Comparison of ENCODE assay signal across 18 cellular contexts in genomic region chr3:194367992-194368841, GRCh38. TPM values are rescaled to one million over a fixed set of nuclear protein-coding genes. Genes with fewer than 3 reads are reported as not detected.
A peak's percentile ranks its signal among the peaks of the same experiment; 100 is the strongest.
DNase-seq lines count a peak whose midpoint lies in the region; ATAC-seq and TF ChIP-seq lines count a peak whose summit lies in the region.
"Had no signal": no experiment of that assay in that cellular context is flagged by ENCODE, and none has a peak within 500 bp of the region (broad histone marks: within the 10 kb centered on the region; RNA-seq: fewer than 3 reads in every experiment).

No MANE protein-coding gene starts in this region.

- peaks cover 44% of the 10 kb centered on the region for H3K27me3 Mint-ChIP-seq in type B pancreatic cell
- H3K27me3 Mint-ChIP-seq in Caco-2 (ENCODE audit: insufficient read depth, unreplicated experiment): no peaks in the 10 kb centered on the region

- peaks cover 14% of the 10 kb centered on the region for H3K4me1 ChIP-seq in OCI-LY7 (ENCODE audit: insufficient read depth, low read length, poor library complexity, severe bottlenecking)
- peaks cover 8% of the 10 kb centered on the region; the same call in 1 of the 2 replicates for H3K4me1 ChIP-seq in Caco-2
- H3K4me1 ChIP-seq: parathyroid adenoma had no signal

- H3K27ac Mint-ChIP-seq in type B pancreatic cell: no peak overlapping the region
- no peak overlapping the region for H3K27ac Mint-ChIP-seq in Caco-2 (ENCODE audit: unreplicated experiment)
- H3K27ac Mint-ChIP-seq: activated naive CD8-positive, alpha-beta T cell treated with anti-CD3 and anti-CD28 coated beads, Interleukin-2, amount 50 U/mL, for 24 hours had no signal

- intact Hi-C loops in left cardiac atrium (cut with DNase I) (no loop called here), cardiac septum (cut with DNase I) (no loop called here), OCI-LY7 (cut with micrococcal nuclease; ENCODE audit: unreplicated experiment) (no loop called here), Caco-2 (cut with micrococcal nuclease; ENCODE audit: unreplicated experiment) (loop anchor here (5.0 kb wide), 1 partner anchor 34 kb away; no protein-coding TSS in a partner anchor), left colon (cut with DNase I, micrococcal nuclease) (no loop called here)

- H3K27ac ChIP-seq in OCI-LY7 (ENCODE audit: low read depth, low read length, poor library complexity, severe bottlenecking): no peak overlapping the region
- H3K27ac ChIP-seq: parathyroid adenoma had no signal

- no peak overlapping the region for H3K4me3 ChIP-seq in OCI-LY7 (ENCODE audit: low read depth, low read length, poor library complexity, severe bottlenecking)
- no peak overlapping the region for H3K4me3 ChIP-seq in fibroblast of the aortic adventitia (ENCODE audit: low read depth, low read length)
- H3K4me3 ChIP-seq in Caco-2 (ENCODE audit: low read depth, low read length): no peak overlapping the region

- POLR2A ChIA-PET in OCI-LY7 (lab: Charles Lee): no interaction called here
- POLR2A ChIA-PET in Caco-2 (lab: Charles Lee): no interaction called here

- H3K27me3 ChIP-seq in Caco-2 (replicated peaks; ENCODE audit: control insufficient read depth, insufficient read depth, low read length): no peaks in the 10 kb centered on the region

- CTCF ChIA-PET in OCI-LY7 (lab: Charles Lee; ENCODE audit: unreplicated experiment) (no interaction called here), Caco-2 (lab: Charles Lee) (interaction anchor here (1.1 kb wide), 1 partner anchor 11 kb away, joined by 5 read pairs; no protein-coding TSS in a partner anchor)

- no peaks in the 10 kb centered on the region for H4K20me1 ChIP-seq in OCI-LY7 (ENCODE audit: insufficient read depth, low read length)

- H3K4me2 ChIP-seq in OCI-LY7 (ENCODE audit: low read length): no peak overlapping the region

- no peak for DNase-seq in left cardiac atrium
- DNase-seq in cardiac septum (ENCODE audit: low spot score): no peak
- peak; percentile 31 for DNase-seq in OCI-LY7 (ENCODE audit: low spot score)
- peak; percentile 77 for DNase-seq in fibroblast of the aortic adventitia (ENCODE audit: low read depth)
- DNase-seq in type B pancreatic cell (ENCODE audit: extremely low spot score, unreplicated experiment): no peak
- DNase-seq in Caco-2: no peak
- DNase-seq in left colon: no peak
- DNase-seq: activated CD4-positive, alpha-beta T cell treated with anti-CD3 and anti-CD28 coated beads for 4 hours; activated naive CD8-positive, alpha-beta T cell treated with anti-CD3 and anti-CD28 coated beads, Interleukin-2, amount 50 U/mL, for 24 hours; activated T-cell treated with anti-CD3 and anti-CD28 coated beads, Interleukin-2, amount 50 U/mL, for 1 hour; NCI-H1694 treated with DMSO at 0.1 percent for 48 hours; NCI-H526 treated with DMSO at 0.1 percent for 48 hours had no signal

- no peak for TF ChIP-seq CTCF in OCI-LY7 (conservative IDR thresholded peaks at IDR 0.05; ENCODE audit: low read length)
- no peak for TF ChIP-seq CTCF in fibroblast of the aortic adventitia (IDR thresholded peaks at IDR 0.05; ENCODE audit: insufficient read depth, low read length)
- no peak for TF ChIP-seq CTCF in type B pancreatic cell (conservative IDR thresholded peaks at IDR 0.05)
- no peak for TF ChIP-seq CTCF in Caco-2 (IDR thresholded peaks at IDR 0.05; ENCODE audit: insufficient read depth in 1 of 2, low read depth in 1 of 2, low read length in 1 of 2, severe bottlenecking in 1 of 2, unreplicated experiment in 1 of 2)

- no TSS peak for BruUV-seq in OCI-LY7 (replicated peaks; lab: Mats Ljungman, UMichigan)
- BruUV-seq in Caco-2 (replicated peaks; lab: Mats Ljungman, UMichigan): no TSS peak

- H3K4me1 Mint-ChIP-seq in type B pancreatic cell (ENCODE audit: unreplicated experiment) (peaks cover 29% of the 10 kb centered on the region), Caco-2 (ENCODE audit: low read depth, unreplicated experiment) (peaks cover 8% of the 10 kb centered on the region)
- H3K4me1 Mint-ChIP-seq: activated naive CD8-positive, alpha-beta T cell treated with anti-CD3 and anti-CD28 coated beads, Interleukin-2, amount 50 U/mL, for 24 hours had no signal

- H2AFZ ChIP-seq in OCI-LY7 (ENCODE audit: low read length): no peak overlapping the region
- H2AFZ ChIP-seq: parathyroid adenoma had no signal

- no peaks in the 10 kb centered on the region for H3K79me2 ChIP-seq in OCI-LY7 (ENCODE audit: insufficient read depth, low read depth, low read length)
- H3K79me2 ChIP-seq: parathyroid adenoma had no signal

- H3K36me3 Mint-ChIP-seq in type B pancreatic cell (no peaks in the 10 kb centered on the region), Caco-2 (ENCODE audit: insufficient read depth, unreplicated experiment) (no peaks in the 10 kb centered on the region)

- H3K36me3 ChIP-seq in OCI-LY7 (ENCODE audit: insufficient read depth, low read length): no peaks in the 10 kb centered on the region
- no peaks in the 10 kb centered on the region for H3K36me3 ChIP-seq in Caco-2 (ENCODE audit: control insufficient read depth, insufficient read depth, low read length)

- no peaks in the 10 kb centered on the region for H3K9me2 ChIP-seq in OCI-LY7 (ENCODE audit: insufficient read depth, low read length)

- H3K4me3 Mint-ChIP-seq in type B pancreatic cell (peak overlapping the region; percentile 50), Caco-2 (ENCODE audit: unreplicated experiment) (no peak overlapping the region)
- H3K4me3 Mint-ChIP-seq: activated naive CD8-positive, alpha-beta T cell treated with anti-CD3 and anti-CD28 coated beads, Interleukin-2, amount 50 U/mL, for 24 hours had no signal

- H3K9me3 ChIP-seq in OCI-LY7 (ENCODE audit: low read length) (no peaks in the 10 kb centered on the region), Caco-2 (no peaks in the 10 kb centered on the region)

- no peaks in the 10 kb centered on the region for H3K9me3 Mint-ChIP-seq in type B pancreatic cell
- H3K9me3 Mint-ChIP-seq in Caco-2 (ENCODE audit: unreplicated experiment): no peaks in the 10 kb centered on the region
- H3K9me3 Mint-ChIP-seq: activated naive CD8-positive, alpha-beta T cell treated with anti-CD3 and anti-CD28 coated beads, Interleukin-2, amount 50 U/mL, for 24 hours had no signal

- ATAC-seq in left cardiac atrium: peak; percentile 31 to 59
- no peak for ATAC-seq in GM21619 (IDR thresholded peaks at IDR 0.05; ENCODE audit: unreplicated experiment)
- no peak for ATAC-seq in left colon
- ATAC-seq: activated naive CD8-positive, alpha-beta T cell treated with anti-CD3 and anti-CD28 coated beads, Interleukin-2, amount 50 U/mL, for 24 hours had no signal

RNA-seq across cellular contexts. Expression of gene LRRC15, which starts 1.3 kb away (rescaled TPM):
- under 1 TPM; 0.18 to 0.74 TPM for total RNA-seq in left cardiac atrium
- total RNA-seq in cardiac septum: 0.38 TPM
- not detected in 2 replicates for total RNA-seq in OCI-LY7 (2014; rRNA removed; shearing (Covaris generic))
- not detected in 2 replicates for total RNA-seq in OCI-LY7 (2022)
- total RNA-seq in fibroblast of the aortic adventitia (ENCODE audit: low replicate concordance): 0.25 and 10.0 TPM in 2 replicates
- total RNA-seq in type B pancreatic cell (ENCODE audit: low replicate concordance): 0.05 and 0.07 TPM in 2 replicates
- 0.09 and 0.16 TPM in 2 replicates for total RNA-seq in Caco-2 (2022)
- total RNA-seq in left colon: under 1 TPM; 0.31 to 0.59 TPM
- total RNA-seq: epithelial cell of proximal tubule; T-helper 2 cell treated with Interferon-gamma antibody and Interleukin-4, amounts not matched to agents 100 ng/mL and 5 ng/mL, for 36 hours; temporal lobe had no signal

RNA-seq across cellular contexts. Expression of gene CPN2, which starts 17.1 kb away (rescaled TPM):
- total RNA-seq in left cardiac atrium (not detected), cardiac septum (0.35 TPM), OCI-LY7 (2022) (not detected in 2 replicates), fibroblast of the aortic adventitia (ENCODE audit: low replicate concordance) (not detected in 2 replicates), type B pancreatic cell (ENCODE audit: low replicate concordance) (not detected in 2 replicates), Caco-2 (2022) (not detected in 2 replicates), left colon (not detected)
- total RNA-seq in OCI-LY7 (2014; rRNA removed; shearing (Covaris generic)): not detected in 2 replicates
- total RNA-seq: epithelial cell of proximal tubule; T-helper 2 cell treated with Interferon-gamma antibody and Interleukin-4, amounts not matched to agents 100 ng/mL and 5 ng/mL, for 36 hours; temporal lobe had no signal

RNA-seq across cellular contexts. Expression of gene GP5, which starts 30.8 kb away (rescaled TPM):
- total RNA-seq in left cardiac atrium (under 1 TPM; 0.06 to 0.21 TPM), cardiac septum (0.22 TPM), OCI-LY7 (2022) (not detected in 2 replicates), fibroblast of the aortic adventitia (ENCODE audit: low replicate concordance) (0.09 and 0.49 TPM in 2 replicates), type B pancreatic cell (ENCODE audit: low replicate concordance) (0.10 TPM in 1 of 2 replicates, not detected in the other), Caco-2 (2022) (0.12 and 0.25 TPM in 2 replicates), left colon (not detected)
- 0.03 TPM in 1 of 2 replicates, not detected in the other for total RNA-seq in OCI-LY7 (2014; rRNA removed; shearing (Covaris generic))
- total RNA-seq: epithelial cell of proximal tubule, mesenteric fat pad had no signal

Comparison
In these comparisons a context has a peak if more than half of its experiments do, and no peak if none do; other contexts are left out.
1. ATAC-seq: peak in left cardiac atrium (2 of 2); none in GM21619 (single experiment) and left colon (single experiment).
2. DNase-seq: peak in OCI-LY7 (single experiment) and fibroblast of the aortic adventitia (single experiment); none in left cardiac atrium (single experiment), cardiac septum (single experiment), type B pancreatic cell (single experiment), Caco-2 (0 of 2) and left colon (0 of 2).